Comparison of ENCODE assay signal across 1 cellular context in the genomic region with DNA sequence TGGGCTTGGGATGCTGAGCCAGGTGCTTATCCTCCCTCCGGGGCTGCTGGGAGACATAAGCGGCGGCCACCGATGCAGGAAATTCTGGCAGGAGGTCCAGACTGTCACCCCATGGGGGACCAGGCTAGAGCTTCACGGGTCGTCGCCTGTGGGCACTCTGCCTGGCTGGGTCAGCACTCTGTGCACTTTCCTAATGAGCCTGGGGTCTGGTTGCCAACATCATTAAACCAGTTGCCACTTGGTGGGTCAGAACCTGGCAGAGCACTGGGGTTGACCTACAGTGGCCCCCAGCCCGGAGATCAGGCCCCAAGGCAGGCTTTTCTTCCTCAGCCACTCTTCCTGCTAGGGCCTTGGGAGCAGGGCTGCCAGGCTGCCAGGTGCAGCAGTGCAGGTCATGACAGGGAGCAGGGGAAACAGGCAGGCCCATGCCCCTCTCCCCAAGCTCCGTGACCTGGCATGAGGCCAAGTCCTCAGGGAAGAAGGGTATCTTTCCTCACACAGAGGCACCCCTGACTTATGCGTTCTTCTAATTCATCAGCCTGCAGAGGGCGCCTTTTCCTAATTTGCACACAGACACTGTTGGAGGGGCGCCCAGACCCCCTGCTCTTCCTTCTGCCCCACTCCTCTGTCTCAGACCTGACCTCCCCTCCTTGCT.
A peak's percentile ranks its signal among the peaks of the same experiment; 100 is the strongest.
TF ChIP-seq lines count a peak whose summit lies in the region.

No MANE protein-coding gene starts in this region.

TF ChIP-seq in HEK293, 187 proteins besides CTCF, POLR2A, EP300 and RAD21 (continued from another document):
- TF ChIP-seq, protein P1, sequence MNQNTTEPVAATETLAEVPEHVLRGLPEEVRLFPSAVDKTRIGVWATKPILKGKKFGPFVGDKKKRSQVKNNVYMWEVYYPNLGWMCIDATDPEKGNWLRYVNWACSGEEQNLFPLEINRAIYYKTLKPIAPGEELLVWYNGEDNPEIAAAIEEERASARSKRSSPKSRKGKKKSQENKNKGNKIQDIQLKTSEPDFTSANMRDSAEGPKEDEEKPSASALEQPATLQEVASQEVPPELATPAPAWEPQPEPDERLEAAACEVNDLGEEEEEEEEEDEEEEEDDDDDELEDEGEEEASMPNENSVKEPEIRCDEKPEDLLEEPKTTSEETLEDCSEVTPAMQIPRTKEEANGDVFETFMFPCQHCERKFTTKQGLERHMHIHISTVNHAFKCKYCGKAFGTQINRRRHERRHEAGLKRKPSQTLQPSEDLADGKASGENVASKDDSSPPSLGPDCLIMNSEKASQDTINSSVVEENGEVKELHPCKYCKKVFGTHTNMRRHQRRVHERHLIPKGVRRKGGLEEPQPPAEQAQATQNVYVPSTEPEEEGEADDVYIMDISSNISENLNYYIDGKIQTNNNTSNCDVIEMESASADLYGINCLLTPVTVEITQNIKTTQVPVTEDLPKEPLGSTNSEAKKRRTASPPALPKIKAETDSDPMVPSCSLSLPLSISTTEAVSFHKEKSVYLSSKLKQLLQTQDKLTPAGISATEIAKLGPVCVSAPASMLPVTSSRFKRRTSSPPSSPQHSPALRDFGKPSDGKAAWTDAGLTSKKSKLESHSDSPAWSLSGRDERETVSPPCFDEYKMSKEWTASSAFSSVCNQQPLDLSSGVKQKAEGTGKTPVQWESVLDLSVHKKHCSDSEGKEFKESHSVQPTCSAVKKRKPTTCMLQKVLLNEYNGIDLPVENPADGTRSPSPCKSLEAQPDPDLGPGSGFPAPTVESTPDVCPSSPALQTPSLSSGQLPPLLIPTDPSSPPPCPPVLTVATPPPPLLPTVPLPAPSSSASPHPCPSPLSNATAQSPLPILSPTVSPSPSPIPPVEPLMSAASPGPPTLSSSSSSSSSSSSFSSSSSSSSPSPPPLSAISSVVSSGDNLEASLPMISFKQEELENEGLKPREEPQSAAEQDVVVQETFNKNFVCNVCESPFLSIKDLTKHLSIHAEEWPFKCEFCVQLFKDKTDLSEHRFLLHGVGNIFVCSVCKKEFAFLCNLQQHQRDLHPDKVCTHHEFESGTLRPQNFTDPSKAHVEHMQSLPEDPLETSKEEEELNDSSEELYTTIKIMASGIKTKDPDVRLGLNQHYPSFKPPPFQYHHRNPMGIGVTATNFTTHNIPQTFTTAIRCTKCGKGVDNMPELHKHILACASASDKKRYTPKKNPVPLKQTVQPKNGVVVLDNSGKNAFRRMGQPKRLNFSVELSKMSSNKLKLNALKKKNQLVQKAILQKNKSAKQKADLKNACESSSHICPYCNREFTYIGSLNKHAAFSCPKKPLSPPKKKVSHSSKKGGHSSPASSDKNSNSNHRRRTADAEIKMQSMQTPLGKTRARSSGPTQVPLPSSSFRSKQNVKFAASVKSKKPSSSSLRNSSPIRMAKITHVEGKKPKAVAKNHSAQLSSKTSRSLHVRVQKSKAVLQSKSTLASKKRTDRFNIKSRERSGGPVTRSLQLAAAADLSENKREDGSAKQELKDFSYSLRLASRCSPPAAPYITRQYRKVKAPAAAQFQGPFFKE (tag by site-specific recombination; IDR thresholded peaks at IDR 0.05; ENCODE audit: borderline replicate concordance): no peak
- TF ChIP-seq MYNN (tag by site-specific recombination; IDR thresholded peaks at IDR 0.05; ENCODE audit: borderline replicate concordance): no peak
- 0 out of 2 replicates have a peak, but pooled peaks have one; percentile 25 for TF ChIP-seq ZNF660 (tag by site-specific recombination; IDR thresholded peaks at IDR 0.05)
- TF ChIP-seq, protein P2, sequence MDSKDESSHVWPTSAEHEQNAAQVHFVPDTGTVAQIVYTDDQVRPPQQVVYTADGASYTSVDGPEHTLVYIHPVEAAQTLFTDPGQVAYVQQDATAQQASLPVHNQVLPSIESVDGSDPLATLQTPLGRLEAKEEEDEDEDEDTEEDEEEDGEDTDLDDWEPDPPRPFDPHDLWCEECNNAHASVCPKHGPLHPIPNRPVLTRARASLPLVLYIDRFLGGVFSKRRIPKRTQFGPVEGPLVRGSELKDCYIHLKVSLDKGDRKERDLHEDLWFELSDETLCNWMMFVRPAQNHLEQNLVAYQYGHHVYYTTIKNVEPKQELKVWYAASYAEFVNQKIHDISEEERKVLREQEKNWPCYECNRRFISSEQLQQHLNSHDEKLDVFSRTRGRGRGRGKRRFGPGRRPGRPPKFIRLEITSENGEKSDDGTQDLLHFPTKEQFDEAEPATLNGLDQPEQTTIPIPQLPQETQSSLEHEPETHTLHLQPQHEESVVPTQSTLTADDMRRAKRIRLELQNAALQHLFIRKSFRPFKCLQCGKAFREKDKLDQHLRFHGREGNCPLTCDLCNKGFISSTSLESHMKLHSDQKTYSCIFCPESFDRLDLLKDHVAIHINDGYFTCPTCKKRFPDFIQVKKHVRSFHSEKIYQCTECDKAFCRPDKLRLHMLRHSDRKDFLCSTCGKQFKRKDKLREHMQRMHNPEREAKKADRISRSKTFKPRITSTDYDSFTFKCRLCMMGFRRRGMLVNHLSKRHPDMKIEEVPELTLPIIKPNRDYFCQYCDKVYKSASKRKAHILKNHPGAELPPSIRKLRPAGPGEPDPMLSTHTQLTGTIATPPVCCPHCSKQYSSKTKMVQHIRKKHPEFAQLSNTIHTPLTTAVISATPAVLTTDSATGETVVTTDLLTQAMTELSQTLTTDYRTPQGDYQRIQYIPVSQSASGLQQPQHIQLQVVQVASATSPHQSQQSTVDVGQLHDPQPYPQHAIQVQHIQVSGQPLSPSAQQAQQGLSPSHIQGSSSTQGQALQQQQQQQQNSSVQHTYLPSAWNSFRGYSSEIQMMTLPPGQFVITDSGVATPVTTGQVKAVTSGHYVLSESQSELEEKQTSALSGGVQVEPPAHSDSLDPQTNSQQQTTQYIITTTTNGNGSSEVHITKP (tag by site-specific recombination; IDR thresholded peaks at IDR 0.05): no peak
- 0 out of 2 replicates have a peak, but pooled peaks have one; percentile 42 for TF ChIP-seq ZBTB10 (tag by site-specific recombination; IDR thresholded peaks at IDR 0.05)
- TF ChIP-seq ZBTB8A (tag by site-specific recombination; IDR thresholded peaks at IDR 0.05): no peak
- no peak for TF ChIP-seq ZNF138 (tag by site-specific recombination; IDR thresholded peaks at IDR 0.05; ENCODE audit: borderline replicate concordance)
- TF ChIP-seq ZNF677 (tag by site-specific recombination; IDR thresholded peaks at IDR 0.05): no peak
- TF ChIP-seq WT1 (tag by site-specific recombination; IDR thresholded peaks at IDR 0.05): no peak
- no peak for TF ChIP-seq ZNF223 (tag by site-specific recombination; IDR thresholded peaks at IDR 0.05)
- no peak for TF ChIP-seq ZNF292 (tag by site-specific recombination; IDR thresholded peaks at IDR 0.05; ENCODE audit: borderline replicate concordance, low read depth)
- TF ChIP-seq ZNF26 (tag by site-specific recombination; IDR thresholded peaks at IDR 0.05): no peak
- no peak for TF ChIP-seq MEIS1 (CRISPR knock-in tag; IDR thresholded peaks at IDR 0.05; ENCODE audit: borderline replicate concordance)
- no peak for TF ChIP-seq ZNF561 (tag by site-specific recombination; IDR thresholded peaks at IDR 0.05; ENCODE audit: borderline replicate concordance)
- peak; percentile 38; the same call in 1 of the 2 replicates for TF ChIP-seq ZBTB48 (tag by site-specific recombination; IDR thresholded peaks at IDR 0.05)
- no peak for TF ChIP-seq ZNF112 (tag by site-specific recombination; IDR thresholded peaks at IDR 0.05)
- TF ChIP-seq, protein P3, sequence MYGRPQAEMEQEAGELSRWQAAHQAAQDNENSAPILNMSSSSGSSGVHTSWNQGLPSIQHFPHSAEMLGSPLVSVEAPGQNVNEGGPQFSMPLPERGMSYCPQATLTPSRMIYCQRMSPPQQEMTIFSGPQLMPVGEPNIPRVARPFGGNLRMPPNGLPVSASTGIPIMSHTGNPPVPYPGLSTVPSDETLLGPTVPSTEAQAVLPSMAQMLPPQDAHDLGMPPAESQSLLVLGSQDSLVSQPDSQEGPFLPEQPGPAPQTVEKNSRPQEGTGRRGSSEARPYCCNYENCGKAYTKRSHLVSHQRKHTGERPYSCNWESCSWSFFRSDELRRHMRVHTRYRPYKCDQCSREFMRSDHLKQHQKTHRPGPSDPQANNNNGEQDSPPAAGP (tag by site-specific recombination; IDR thresholded peaks at IDR 0.05): no peak
- TF ChIP-seq ZNF621 (tag by site-specific recombination; IDR thresholded peaks at IDR 0.05): no peak
- TF ChIP-seq ZNF76 (tag by site-specific recombination; IDR thresholded peaks at IDR 0.05; ENCODE audit: borderline replicate concordance, low read depth): no peak
